ENCODE assay signal across 1 cellular context in the genomic region with DNA sequence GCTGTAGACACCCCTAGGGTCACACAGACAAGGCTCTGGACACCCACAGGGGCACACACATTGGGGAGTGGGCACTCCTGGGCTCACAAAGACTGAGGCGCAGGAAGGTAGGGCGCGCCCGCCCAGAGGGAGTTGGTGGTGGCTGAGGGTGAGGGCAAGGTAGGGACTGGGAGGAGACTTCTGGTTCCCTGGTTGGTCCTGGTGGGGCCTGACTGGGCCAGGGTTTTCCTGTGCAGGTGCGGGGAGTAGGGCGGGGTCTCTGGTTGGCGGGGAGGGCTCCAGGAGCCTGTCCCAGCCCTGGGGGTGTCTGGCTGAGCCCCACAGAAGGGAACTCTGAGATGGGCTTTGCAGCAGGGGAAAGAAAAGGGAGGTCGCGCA.
TF ChIP-seq lines count a peak whose summit lies in the region.

No MANE protein-coding gene starts in this region.

TF ChIP-seq in GM23338, 12 proteins besides CTCF, POLR2A, EP300 and RAD21 (continued from another document):
- TF ChIP-seq, protein P1, sequence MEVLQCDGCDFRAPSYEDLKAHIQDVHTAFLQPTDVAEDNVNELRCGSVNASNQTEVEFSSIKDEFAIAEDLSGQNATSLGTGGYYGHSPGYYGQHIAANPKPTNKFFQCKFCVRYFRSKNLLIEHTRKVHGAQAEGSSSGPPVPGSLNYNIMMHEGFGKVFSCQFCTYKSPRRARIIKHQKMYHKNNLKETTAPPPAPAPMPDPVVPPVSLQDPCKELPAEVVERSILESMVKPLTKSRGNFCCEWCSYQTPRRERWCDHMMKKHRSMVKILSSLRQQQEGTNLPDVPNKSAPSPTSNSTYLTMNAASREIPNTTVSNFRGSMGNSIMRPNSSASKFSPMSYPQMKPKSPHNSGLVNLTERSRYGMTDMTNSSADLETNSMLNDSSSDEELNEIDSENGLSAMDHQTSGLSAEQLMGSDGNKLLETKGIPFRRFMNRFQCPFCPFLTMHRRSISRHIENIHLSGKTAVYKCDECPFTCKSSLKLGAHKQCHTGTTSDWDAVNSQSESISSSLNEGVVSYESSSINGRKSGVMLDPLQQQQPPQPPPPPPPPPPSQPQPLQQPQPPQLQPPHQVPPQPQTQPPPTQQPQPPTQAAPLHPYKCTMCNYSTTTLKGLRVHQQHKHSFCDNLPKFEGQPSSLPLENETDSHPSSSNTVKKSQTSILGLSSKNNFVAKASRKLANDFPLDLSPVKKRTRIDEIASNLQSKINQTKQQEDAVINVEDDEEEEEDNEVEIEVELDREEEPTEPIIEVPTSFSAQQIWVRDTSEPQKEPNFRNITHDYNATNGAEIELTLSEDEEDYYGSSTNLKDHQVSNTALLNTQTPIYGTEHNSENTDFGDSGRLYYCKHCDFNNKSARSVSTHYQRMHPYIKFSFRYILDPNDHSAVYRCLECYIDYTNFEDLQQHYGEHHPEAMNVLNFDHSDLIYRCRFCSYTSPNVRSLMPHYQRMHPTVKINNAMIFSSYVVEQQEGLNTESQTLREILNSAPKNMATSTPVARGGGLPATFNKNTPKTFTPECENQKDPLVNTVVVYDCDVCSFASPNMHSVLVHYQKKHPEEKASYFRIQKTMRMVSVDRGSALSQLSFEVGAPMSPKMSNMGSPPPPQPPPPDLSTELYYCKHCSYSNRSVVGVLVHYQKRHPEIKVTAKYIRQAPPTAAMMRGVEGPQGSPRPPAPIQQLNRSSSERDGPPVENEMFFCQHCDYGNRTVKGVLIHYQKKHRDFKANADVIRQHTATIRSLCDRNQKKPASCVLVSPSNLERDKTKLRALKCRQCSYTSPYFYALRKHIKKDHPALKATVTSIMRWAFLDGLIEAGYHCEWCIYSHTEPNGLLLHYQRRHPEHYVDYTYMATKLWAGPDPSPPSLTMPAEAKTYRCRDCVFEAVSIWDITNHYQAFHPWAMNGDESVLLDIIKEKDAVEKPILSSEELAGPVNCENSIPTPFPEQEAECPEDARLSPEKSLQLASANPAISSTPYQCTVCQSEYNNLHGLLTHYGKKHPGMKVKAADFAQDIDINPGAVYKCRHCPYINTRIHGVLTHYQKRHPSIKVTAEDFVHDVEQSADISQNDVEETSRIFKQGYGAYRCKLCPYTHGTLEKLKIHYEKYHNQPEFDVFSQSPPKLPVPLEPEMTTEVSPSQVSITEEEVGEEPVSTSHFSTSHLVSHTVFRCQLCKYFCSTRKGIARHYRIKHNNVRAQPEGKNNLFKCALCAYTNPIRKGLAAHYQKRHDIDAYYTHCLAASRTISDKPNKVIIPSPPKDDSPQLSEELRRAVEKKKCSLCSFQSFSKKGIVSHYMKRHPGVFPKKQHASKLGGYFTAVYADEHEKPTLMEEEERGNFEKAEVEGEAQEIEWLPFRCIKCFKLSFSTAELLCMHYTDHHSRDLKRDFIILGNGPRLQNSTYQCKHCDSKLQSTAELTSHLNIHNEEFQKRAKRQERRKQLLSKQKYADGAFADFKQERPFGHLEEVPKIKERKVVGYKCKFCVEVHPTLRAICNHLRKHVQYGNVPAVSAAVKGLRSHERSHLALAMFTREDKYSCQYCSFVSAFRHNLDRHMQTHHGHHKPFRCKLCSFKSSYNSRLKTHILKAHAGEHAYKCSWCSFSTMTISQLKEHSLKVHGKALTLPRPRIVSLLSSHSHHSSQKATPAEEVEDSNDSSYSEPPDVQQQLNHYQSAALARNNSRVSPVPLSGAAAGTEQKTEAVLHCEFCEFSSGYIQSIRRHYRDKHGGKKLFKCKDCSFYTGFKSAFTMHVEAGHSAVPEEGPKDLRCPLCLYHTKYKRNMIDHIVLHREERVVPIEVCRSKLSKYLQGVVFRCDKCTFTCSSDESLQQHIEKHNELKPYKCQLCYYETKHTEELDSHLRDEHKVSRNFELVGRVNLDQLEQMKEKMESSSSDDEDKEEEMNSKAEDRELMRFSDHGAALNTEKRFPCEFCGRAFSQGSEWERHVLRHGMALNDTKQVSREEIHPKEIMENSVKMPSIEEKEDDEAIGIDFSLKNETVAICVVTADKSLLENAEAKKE (CRISPR knock-in tag; IDR thresholded peaks at IDR 0.05): no peak
- TF ChIP-seq ZNF331 (CRISPR knock-in tag; IDR thresholded peaks at IDR 0.05; ENCODE audit: low read depth) (no peak), CREB1 (CRISPR knock-in tag; IDR thresholded peaks at IDR 0.05; ENCODE audit: low read depth) (no peak), STAT1 (IDR thresholded peaks at IDR 0.05; ENCODE audit: unreplicated experiment) (no peak)
- TF ChIP-seq, protein P2, sequence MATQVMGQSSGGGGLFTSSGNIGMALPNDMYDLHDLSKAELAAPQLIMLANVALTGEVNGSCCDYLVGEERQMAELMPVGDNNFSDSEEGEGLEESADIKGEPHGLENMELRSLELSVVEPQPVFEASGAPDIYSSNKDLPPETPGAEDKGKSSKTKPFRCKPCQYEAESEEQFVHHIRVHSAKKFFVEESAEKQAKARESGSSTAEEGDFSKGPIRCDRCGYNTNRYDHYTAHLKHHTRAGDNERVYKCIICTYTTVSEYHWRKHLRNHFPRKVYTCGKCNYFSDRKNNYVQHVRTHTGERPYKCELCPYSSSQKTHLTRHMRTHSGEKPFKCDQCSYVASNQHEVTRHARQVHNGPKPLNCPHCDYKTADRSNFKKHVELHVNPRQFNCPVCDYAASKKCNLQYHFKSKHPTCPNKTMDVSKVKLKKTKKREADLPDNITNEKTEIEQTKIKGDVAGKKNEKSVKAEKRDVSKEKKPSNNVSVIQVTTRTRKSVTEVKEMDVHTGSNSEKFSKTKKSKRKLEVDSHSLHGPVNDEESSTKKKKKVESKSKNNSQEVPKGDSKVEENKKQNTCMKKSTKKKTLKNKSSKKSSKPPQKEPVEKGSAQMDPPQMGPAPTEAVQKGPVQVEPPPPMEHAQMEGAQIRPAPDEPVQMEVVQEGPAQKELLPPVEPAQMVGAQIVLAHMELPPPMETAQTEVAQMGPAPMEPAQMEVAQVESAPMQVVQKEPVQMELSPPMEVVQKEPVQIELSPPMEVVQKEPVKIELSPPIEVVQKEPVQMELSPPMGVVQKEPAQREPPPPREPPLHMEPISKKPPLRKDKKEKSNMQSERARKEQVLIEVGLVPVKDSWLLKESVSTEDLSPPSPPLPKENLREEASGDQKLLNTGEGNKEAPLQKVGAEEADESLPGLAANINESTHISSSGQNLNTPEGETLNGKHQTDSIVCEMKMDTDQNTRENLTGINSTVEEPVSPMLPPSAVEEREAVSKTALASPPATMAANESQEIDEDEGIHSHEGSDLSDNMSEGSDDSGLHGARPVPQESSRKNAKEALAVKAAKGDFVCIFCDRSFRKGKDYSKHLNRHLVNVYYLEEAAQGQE (IDR thresholded peaks at IDR 0.05; ENCODE audit: unreplicated experiment): no peak
